Comparison of ENCODE assay signal across 19 cellular contexts in genomic region chr20:57438552-57438951, GRCh38. TPM values are rescaled to one million over a fixed set of nuclear protein-coding genes. Genes with fewer than 3 reads are reported as not detected.
DNase-seq lines count a peak whose midpoint lies in the region; ATAC-seq and TF ChIP-seq lines count a peak whose summit lies in the region.
"Had no signal": no experiment of that assay in that cellular context is flagged by ENCODE, and none has a peak within 500 bp of the region (broad histone marks: within the 10 kb centered on the region; RNA-seq: fewer than 3 reads in every experiment).

No MANE protein-coding gene starts in this region.

- DNase-seq in NCI-H1092 treated with DMSO at 0.1 percent for 48 hours (lab: John Stamatoyannopoulos, UW), result peak; percentile 13
- no peak for DNase-seq in NCI-H1092 (lab: John Stamatoyannopoulos, UW)
- no peak for DNase-seq in ascending aorta (ENCODE audit: low spot score in 2 of 2)
- DNase-seq in lung (ENCODE audit: low spot score), result no peak
- DNase-seq in thyroid gland, result peak; percentile 46 to 62
- DNase-seq in RPMI8226, result no peak
- no peak for DNase-seq in GM23338 (ENCODE audit: low spot score)
- DNase-seq: 8988T; activated gamma-delta T cell treated with Interleukin-2 at 50 U/mL for 16 hours; CD8-positive, alpha-beta T cell; NCI-H1436; NCI-H524 treated with DMSO at 0.1 percent for 48 hours; T-cell had no signal

- no peaks in the 10 kb centered on the region for H4K20me1 ChIP-seq in GM23338 (replicated peaks; ENCODE audit: insufficient read depth)

- WGBS in lung, 2 donors, result 68 to 81% methylated on average over 5 of the region's 5 CpGs
- 44 to 65% methylated on average over 2 to 5 of the region's 5 CpGs for WGBS in thyroid gland, 2 donors

- H3K4me3 Mint-ChIP-seq in GM23338, result no peak overlapping the region
- H3K4me3 Mint-ChIP-seq: CD8-positive, alpha-beta T cell; neural progenitor cell; stimulated activated memory B cell treated with anti-CD40 and anti-IgM and Interleukin-4, amounts not matched to agents 10 μg/mL and 1 μg/mL and 100 μg/mL, for 72 hours; T-cell had no signal

- H3K9me2 ChIP-seq in GM23338 (ENCODE audit: insufficient read depth), result no peaks in the 10 kb centered on the region

- H3K4me1 Mint-ChIP-seq in GM23338, result peaks cover 19% of the 10 kb centered on the region

- H3K9me3 ChIP-seq in ascending aorta (no peaks in the 10 kb centered on the region), lung (ENCODE audit: control insufficient read depth in 2 of 2, insufficient read depth in 1 of 2, low read length in 1 of 2) (peaks cover 0 to 2% of the 10 kb centered on the region in 2 donors), thyroid gland (no peaks in the 10 kb centered on the region)
- H3K9me3 ChIP-seq: HAP-1 had no signal

- no peak overlapping the region for H3K27ac Mint-ChIP-seq in GM23338
- H3K27ac Mint-ChIP-seq: CD8-positive, alpha-beta T cell; neural progenitor cell; stimulated activated memory B cell treated with anti-CD40 and anti-IgM and Interleukin-4, amounts not matched to agents 10 μg/mL and 1 μg/mL and 100 μg/mL, for 72 hours had no signal

- H3K4me2 ChIP-seq in GM23338, result no peak overlapping the region
- H3K4me2 ChIP-seq: hepatocyte, neural progenitor cell had no signal

- H3K27me3 ChIP-seq in ascending aorta (no peaks in the 10 kb centered on the region), lung (ENCODE audit: control insufficient read depth, insufficient read depth) (no peaks in the 10 kb centered on the region), thyroid gland (no peaks in the 10 kb centered on the region), GM23338 (ENCODE audit: insufficient read depth) (no peaks in the 10 kb centered on the region)
- H3K27me3 ChIP-seq: hepatocyte, neural progenitor cell had no signal

- intact Hi-C loops in ascending aorta (cut with DNase I), result no loop called here
- intact Hi-C loops in thyroid gland (cut with DNase I), result no loop called here

- TF ChIP-seq CTCF in ascending aorta (IDR thresholded peaks at IDR 0.05), result no peak
- TF ChIP-seq CTCF in lung (IDR thresholded peaks at IDR 0.05; ENCODE audit: control extremely low read depth, extremely low read depth), result no peak
- TF ChIP-seq CTCF in thyroid gland (IDR thresholded peaks at IDR 0.05), result no peak
- TF ChIP-seq CTCF in GM23338 (conservative IDR thresholded peaks at IDR 0.05; ENCODE audit: low read depth in 2 of 2), result no peak

- no peaks in the 10 kb centered on the region for H3K36me3 Mint-ChIP-seq in GM23338 (ENCODE audit: low read depth)
- H3K36me3 Mint-ChIP-seq: CD8-positive, alpha-beta T cell; neural progenitor cell; stimulated activated memory B cell treated with anti-CD40 and anti-IgM and Interleukin-4, amounts not matched to agents 10 μg/mL and 1 μg/mL and 100 μg/mL, for 72 hours; T-cell had no signal

- no peak overlapping the region for H2AFZ ChIP-seq in GM23338
- H2AFZ ChIP-seq: hepatocyte, neural progenitor cell had no signal

- H3K4me1 ChIP-seq in ascending aorta (peaks cover 24 to 77% of the 10 kb centered on the region in 2 donors), lung (ENCODE audit: control insufficient read depth in 2 of 2, insufficient read depth in 2 of 2, low read length in 2 of 2) (peaks cover 0 to 21% of the 10 kb centered on the region in 2 donors), thyroid gland (peaks cover 31 to 42% of the 10 kb centered on the region in 2 donors), GM23338 (ENCODE audit: insufficient read depth) (no peaks in the 10 kb centered on the region)
- H3K4me1 ChIP-seq: HAP-1 had no signal

- H3F3A ChIP-seq in GM23338 (replicated peaks; ENCODE audit: low read depth), result no peaks in the 10 kb centered on the region

- no peaks in the 10 kb centered on the region for H3K79me2 ChIP-seq in GM23338 (replicated peaks; ENCODE audit: insufficient read depth)
- H3K79me2 ChIP-seq: hepatocyte had no signal

- H3K4me3 ChIP-seq in ascending aorta (no peak overlapping the region), lung (no peak overlapping the region), thyroid gland (replicated peaks in 1 of 3) (no peak overlapping the region), GM23338 (no peak overlapping the region)
- H3K4me3 ChIP-seq: HAP-1, hepatocyte, neural progenitor cell had no signal

- peaks cover 13% of the 10 kb centered on the region for H3K27me3 Mint-ChIP-seq in GM23338 (ENCODE audit: insufficient read depth, low read depth, poor library complexity)
- H3K27me3 Mint-ChIP-seq: stimulated activated memory B cell treated with anti-CD40 and anti-IgM and Interleukin-4, amounts not matched to agents 10 μg/mL and 1 μg/mL and 100 μg/mL, for 72 hours; T-cell had no signal

- no peak for TF ChIP-seq POLR2A in thyroid gland (IDR thresholded peaks at IDR 0.05)

- no peaks in the 10 kb centered on the region for H3K36me3 ChIP-seq in ascending aorta
- H3K36me3 ChIP-seq in lung (ENCODE audit: control insufficient read depth in 2 of 2, insufficient read depth in 2 of 2, low read length in 2 of 2), result no peaks in the 10 kb centered on the region
- H3K36me3 ChIP-seq in thyroid gland, result no peaks in the 10 kb centered on the region
- H3K36me3 ChIP-seq in GM23338 (ENCODE audit: insufficient read depth), result no peaks in the 10 kb centered on the region
- H3K36me3 ChIP-seq: HAP-1, neural progenitor cell had no signal

- no peaks in the 10 kb centered on the region for H3K9me3 Mint-ChIP-seq in GM23338
- H3K9me3 Mint-ChIP-seq: CD8-positive, alpha-beta T cell; stimulated activated memory B cell treated with anti-CD40 and anti-IgM and Interleukin-4, amounts not matched to agents 10 μg/mL and 1 μg/mL and 100 μg/mL, for 72 hours; T-cell had no signal

- H3K27ac ChIP-seq in ascending aorta (peak overlapping the region; percentile 93 to 94), lung (ENCODE audit: low read depth in 1 of 2, low read length in 1 of 2) (peak overlapping the region; percentile 5 to 60), thyroid gland (peak overlapping the region; percentile 51 to 95 (median 70)), GM23338 (ENCODE audit: low read depth) (no peak overlapping the region)
- H3K27ac ChIP-seq: hepatocyte, neural progenitor cell had no signal

- ATAC-seq in lung (ENCODE audit: insufficient read depth, low FRiP score) (no peak), HG03432 (IDR thresholded peaks at IDR 0.05; ENCODE audit: unreplicated experiment) (no peak), GM23338 (no peak)
- ATAC-seq: CD8-positive, alpha-beta T cell; esophagus mucosa; T-cell had no signal

TF ChIP-seq in GM23338, 12 proteins besides CTCF, POLR2A, EP300 and RAD21 (continues in another document):
- no peak for TF ChIP-seq REST (IDR thresholded peaks at IDR 0.05; ENCODE audit: unreplicated experiment)
- no peak for TF ChIP-seq STAT1 (IDR thresholded peaks at IDR 0.05; ENCODE audit: unreplicated experiment)
- TF ChIP-seq POLR2AphosphoS5 (IDR thresholded peaks at IDR 0.05; ENCODE audit: low read depth), result no peak

RNA-seq across cellular contexts. Expression of gene RBM38, which starts 47.4 kb away (rescaled TPM):
- 24.6 TPM for total RNA-seq in ascending aorta
- total RNA-seq in lung, result 10 to 100 TPM; 32.3 to 38.6 TPM
- polyA plus RNA-seq in lung, result 10 to 100 TPM; 23.1 to 29.5 TPM
- 10 to 100 TPM; 11.0 to 16.0 (median 12.0) TPM for total RNA-seq in thyroid gland
- total RNA-seq in GM23338 (2014; rRNA removed; shearing (Covaris generic)), result 77.6 and 80.5 TPM in 2 replicates
- polyA plus RNA-seq in GM23338 (2016; fragmentation: Nextera tagmentation; extraction: Ambion mirVana), result 22.9 and 32.6 TPM in 2 replicates

Comparison
In these comparisons a context has a peak if more than half of its experiments do, and no peak if none do; other contexts are left out.
1. DNase-seq: peak in NCI-H1092 treated with DMSO at 0.1 percent for 48 hours (single experiment) and thyroid gland (2 of 2); none in NCI-H1092 (single experiment), ascending aorta (0 of 2), lung (single experiment), RPMI8226 (single experiment) and GM23338 (single experiment).